8 cellular contexts compared by ENCODE assay signal in genomic region chr6:34236423-34237315, GRCh38. TPM values are rescaled to one million over a fixed set of nuclear protein-coding genes. Genes with fewer than 3 reads are reported as not detected.
DNase-seq lines count a peak whose midpoint lies in the region; ATAC-seq and TF ChIP-seq lines count a peak whose summit lies in the region.

Gene HMGA1 (plus strand): TSS chr6:34236873. CDS start chr6:34240781, 3,908 bp downstream.

- H3K36me3 ChIP-seq in PC-3 (ENCODE audit: low read depth, low read length) = peaks cover 33% of the 10 kb centered on the region
- no peaks in the 10 kb centered on the region for H3K36me3 ChIP-seq in mucosa of stomach (ENCODE audit: control insufficient read depth, insufficient read depth, low read length)

- no peaks in the 10 kb centered on the region for H3K9me3 Mint-ChIP-seq in IgD-negative memory B cell

- peak within 1 kb of the TSS; percentile 49 for H2AFZ ChIP-seq in PC-3 (ENCODE audit: low read length)

- H3K27ac Mint-ChIP-seq in IgD-negative memory B cell = peak within 1 kb of the TSS; percentile 96 to 97 (median 97)

- peak within 1 kb of the TSS; percentile 99 for H3K4me2 ChIP-seq in PC-3 (ENCODE audit: low read length)

- CTCF ChIA-PET in PC-3 (lab: Charles Lee) = interaction anchor here (0.6 to 0.7 kb wide), 3 partner anchors 12 to 743 kb away, joined by 4 to 5 read pairs (median 4); no protein-coding TSS in a partner anchor

- H3K79me2 ChIP-seq in PC-3 (ENCODE audit: low read length) = peaks cover 45% of the 10 kb centered on the region

- H3K27me3 ChIP-seq in PC-3 (ENCODE audit: low read length) (no peaks in the 10 kb centered on the region), mucosa of stomach (ENCODE audit: control insufficient read depth, insufficient read depth, low read length) (no peaks in the 10 kb centered on the region)

- peak; percentile 47 for ATAC-seq in GM21526 (IDR thresholded peaks at IDR 0.05; ENCODE audit: low FRiP score, unreplicated experiment)
- peak; percentile 63 for ATAC-seq in PC-3

- peak within 1 kb of the TSS; percentile 86 to 98 (median 92) for H3K4me3 Mint-ChIP-seq in IgD-negative memory B cell

- 0 out of 2 replicates have a peak, but pooled peaks have one; percentile 11 for TF ChIP-seq CTCF in PC-3 (conservative IDR thresholded peaks at IDR 0.05; ENCODE audit: low read depth, low read length)

- no peaks in the 10 kb centered on the region for H3K27me3 Mint-ChIP-seq in IgD-negative memory B cell

- peaks cover 15% of the 10 kb centered on the region for H3F3A ChIP-seq in PC-3 (ENCODE audit: low read length, unreplicated experiment)

- no peaks in the 10 kb centered on the region for H3K9me3 ChIP-seq in PC-3 (ENCODE audit: low read length)
- H3K9me3 ChIP-seq in mucosa of stomach (ENCODE audit: control insufficient read depth, low read length) = no peaks in the 10 kb centered on the region

- DNase-seq in D341Med (ENCODE audit: low spot score) = peak; percentile 98
- DNase-seq in PC-3 = peak; percentile 94
- DNase-seq in activated T-cell treated with anti-CD3 and anti-CD28 coated beads for 48 hours (ENCODE audit: low read depth) = peak; percentile 86
- DNase-seq in erythroblast (lab: John Stamatoyannopoulos, UW) = peak; percentile 96 to 97
- DNase-seq in stimulated activated CD8-positive, alpha-beta memory T cell treated with anti-CD3 and anti-CD28 coated beads, Interleukin-7, amount 100 ng/mL, for 1 hour (ENCODE audit: low read depth in 2 of 2) = peak; percentile 73 to 82

- H3K27ac ChIP-seq in PC-3 (ENCODE audit: low read length) = peak within 1 kb of the TSS; percentile 81

- intact Hi-C loops in PC-3 (cut with micrococcal nuclease) = no loop called here

- peaks cover 36% of the 10 kb centered on the region for H4K20me1 ChIP-seq in PC-3 (ENCODE audit: low read length)

- no peaks in the 10 kb centered on the region for H3K36me3 Mint-ChIP-seq in IgD-negative memory B cell

- H3K9ac ChIP-seq in PC-3 (ENCODE audit: low read length) (peak within 1 kb of the TSS; percentile 95), mucosa of stomach (ENCODE audit: low read length) (peak within 1 kb of the TSS; percentile 95)

- peak; percentile 96 for TF ChIP-seq POLR2A in erythroblast (IDR thresholded peaks at IDR 0.05; ENCODE audit: low read length)

- peaks cover 16 to 18% (median 18%) of the 10 kb centered on the region in 3 donors for H3K4me1 Mint-ChIP-seq in IgD-negative memory B cell

- POLR2A ChIA-PET in PC-3 (lab: Charles Lee; ENCODE audit: unreplicated experiment) = interaction anchor here (0.5 to 1.0 kb wide), 10 partner anchors 13 to 1267 kb away, joined by 3 to 29 read pairs (median 4); partner anchors contain the start of genes TAF11 and ZBTB22

- H3K9me2 ChIP-seq in PC-3 (replicated peaks; ENCODE audit: low read length) = no peaks in the 10 kb centered on the region

- H3K4me3 ChIP-seq in PC-3 (ENCODE audit: low read length) (peak within 1 kb of the TSS; percentile 94), mucosa of stomach (ENCODE audit: low read length) (peak within 1 kb of the TSS; percentile 75)

- no TSS peak for BruUV-seq in PC-3 (replicated peaks; lab: Mats Ljungman, UMichigan)

- H3K4me1 ChIP-seq in PC-3 (ENCODE audit: insufficient read depth, low read length) = peaks cover 45% of the 10 kb centered on the region
- H3K4me1 ChIP-seq in mucosa of stomach (ENCODE audit: control insufficient read depth, insufficient read depth, low read length) = peaks cover 26% of the 10 kb centered on the region

RNA-seq across cellular contexts. Expression of gene HMGA1, which starts in this region (rescaled TPM):
- polyA plus RNA-seq in IgD-negative memory B cell = 68.3 TPM
- 1,115 and 1,441 TPM in 2 replicates for total RNA-seq in PC-3 (2014; rRNA removed)

Comparison
In these comparisons a context has a peak if more than half of its experiments do, and no peak if none do; other contexts are left out.
1. Peak in every context shown above with its lines: DNase-seq, ATAC-seq, H3K4me3 ChIP-seq and H3K27ac ChIP-seq.